ENCODE assay signal across 8 cellular contexts in the genomic region with DNA sequence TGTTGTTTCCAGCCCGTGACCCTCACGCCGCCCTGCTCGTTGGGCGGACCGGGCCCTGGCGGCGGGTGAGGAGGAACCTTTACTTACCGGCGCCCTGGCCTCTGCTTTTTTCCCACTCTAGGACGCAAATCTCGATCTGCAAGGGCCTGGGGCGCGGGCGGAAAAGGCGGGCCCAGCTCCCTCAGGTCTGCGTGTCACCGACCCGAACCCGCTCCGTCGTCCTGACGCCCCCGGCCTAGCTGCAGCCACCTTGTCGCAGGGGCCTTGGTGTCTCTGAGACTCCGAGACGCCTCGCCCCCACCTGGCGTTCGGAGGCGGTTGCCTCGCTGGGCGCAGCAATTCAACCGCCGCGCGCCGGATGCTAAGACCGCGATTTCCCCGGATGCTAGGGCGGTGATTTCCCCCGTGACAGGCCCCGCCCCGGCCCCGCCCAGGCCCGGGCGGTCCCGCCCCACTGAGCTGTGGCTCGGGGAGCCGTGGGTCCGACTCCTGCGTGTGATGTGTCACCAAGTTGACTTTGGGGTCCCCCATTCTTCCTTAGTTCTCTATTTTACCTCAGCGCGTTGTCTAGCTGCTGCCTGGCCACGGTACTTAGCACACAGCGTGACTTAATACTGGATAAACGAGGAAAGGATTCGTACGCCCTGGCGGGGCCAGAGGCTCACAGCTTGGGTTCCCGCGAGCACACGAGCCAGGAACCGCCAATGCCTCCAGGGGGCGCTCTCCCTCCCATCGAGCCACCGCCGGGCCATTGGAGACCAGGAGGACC. TPM values are rescaled to one million over a fixed set of nuclear protein-coding genes. Genes with fewer than 3 reads are reported as not detected.
DNase-seq lines count a peak whose midpoint lies in the region; ATAC-seq and TF ChIP-seq lines count a peak whose summit lies in the region.

A gene (minus strand): TSS at position 371 of the 769 bp plus-strand sequence. CDS start 18,196 bp downstream, outside the sequence.

- ATAC-seq in GM19468 (IDR thresholded peaks at IDR 0.05; ENCODE audit: extremely low read depth, unreplicated experiment) (peak; percentile 97), gastroesophageal sphincter (peak; percentile 97)

- TF ChIP-seq POLR2A in gastroesophageal sphincter (IDR thresholded peaks at IDR 0.05) (peak; percentile 24 to 55), suprapubic skin (IDR thresholded peaks at IDR 0.05) (peak in 1 of 2 donors; percentile 22)

- DNase-seq in D341Med (ENCODE audit: low spot score) (peak; percentile 56), HS-27A (ENCODE audit: low read depth) (peak; percentile 65), RPMI8226 (peak; percentile 94), activated gamma-delta T cell (lab: John Stamatoyannopoulos, UW) (peak; percentile 86), occipital lobe (lab: John Stamatoyannopoulos, UW) (peak; percentile 77), suprapubic skin (ENCODE audit: low spot score in 2 of 2) (peak; percentile 84)

- H3K4me1 ChIP-seq in gastroesophageal sphincter (peaks cover 0 to 16% (median 0%) of the 10 kb centered on the region in 3 donors), suprapubic skin (peaks cover 12% of the 10 kb centered on the region)

- WGBS in gastroesophageal sphincter (ENCODE audit: low coverage in 1 of 2), 2 donors, result 0% methylated on average over 6 of the region's 69 CpGs; no CpG with 5 or more reads in 1 of the 2 donors
- 2% methylated on average over 45 of the region's 69 CpGs for WGBS in suprapubic skin

- H3K27ac ChIP-seq in gastroesophageal sphincter, result peak within 1 kb of the TSS in 3 of 4 donors; percentile 63 to 78 (median 72)
- peak within 1 kb of the TSS; percentile 47 for H3K27ac ChIP-seq in suprapubic skin

- H3K36me3 ChIP-seq in gastroesophageal sphincter (no peaks in the 10 kb centered on the region), suprapubic skin (no peaks in the 10 kb centered on the region)

- no peaks in the 10 kb centered on the region for H3K27me3 ChIP-seq in gastroesophageal sphincter
- H3K27me3 ChIP-seq in suprapubic skin, result no peaks in the 10 kb centered on the region

- H3K4me3 ChIP-seq in gastroesophageal sphincter (peak within 1 kb of the TSS; percentile 30 to 65), suprapubic skin (peak within 1 kb of the TSS; percentile 60)

- TF ChIP-seq CTCF in gastroesophageal sphincter (IDR thresholded peaks at IDR 0.05) (peak; percentile 69 to 86 (median 77)), suprapubic skin (IDR thresholded peaks at IDR 0.05) (peak; percentile 37 to 83)

- TF ChIP-seq EP300 in gastroesophageal sphincter (IDR thresholded peaks at IDR 0.05), result no peak
- no peak for TF ChIP-seq EP300 in suprapubic skin (IDR thresholded peaks at IDR 0.05)

- no peaks in the 10 kb centered on the region for H3K9me3 ChIP-seq in gastroesophageal sphincter
- no peaks in the 10 kb centered on the region for H3K9me3 ChIP-seq in suprapubic skin

RNA-seq across cellular contexts. Expression of the gene that starts here (rescaled TPM):
- total RNA-seq in gastroesophageal sphincter, result 1 to 10 TPM; 5.4 to 8.9 (median 7.4) TPM
- 16.7 TPM for total RNA-seq in occipital lobe
- 10 to 100 TPM in 3 of 4 donors, 1 to 10 TPM in 1; 7.1 to 12.2 (median 11.0) TPM for total RNA-seq in suprapubic skin

Comparison
In these comparisons a context has a peak if more than half of its experiments do, and no peak if none do; other contexts are left out.
1. Peak in every context shown above with its lines: DNase-seq, ATAC-seq, H3K4me3 ChIP-seq and H3K27ac ChIP-seq.